2 cellular contexts compared by ENCODE assay signal in genomic region chr11:2319791-2320481, GRCh38.
TF ChIP-seq lines count a peak whose summit lies in the region.

No MANE protein-coding gene starts in this region.

TF ChIP-seq in liver, 16 proteins besides CTCF, POLR2A, EP300 and RAD21:
- TF ChIP-seq HNF4A (conservative IDR thresholded peaks at IDR 0.05) (peak in 1 of 2 donors; percentile 63), SP1 (IDR thresholded peaks at IDR 0.05) (no peak)

TF ChIP-seq in HepG2, 621 proteins besides CTCF, POLR2A, EP300 and RAD21:
- TF ChIP-seq, protein P1, sequence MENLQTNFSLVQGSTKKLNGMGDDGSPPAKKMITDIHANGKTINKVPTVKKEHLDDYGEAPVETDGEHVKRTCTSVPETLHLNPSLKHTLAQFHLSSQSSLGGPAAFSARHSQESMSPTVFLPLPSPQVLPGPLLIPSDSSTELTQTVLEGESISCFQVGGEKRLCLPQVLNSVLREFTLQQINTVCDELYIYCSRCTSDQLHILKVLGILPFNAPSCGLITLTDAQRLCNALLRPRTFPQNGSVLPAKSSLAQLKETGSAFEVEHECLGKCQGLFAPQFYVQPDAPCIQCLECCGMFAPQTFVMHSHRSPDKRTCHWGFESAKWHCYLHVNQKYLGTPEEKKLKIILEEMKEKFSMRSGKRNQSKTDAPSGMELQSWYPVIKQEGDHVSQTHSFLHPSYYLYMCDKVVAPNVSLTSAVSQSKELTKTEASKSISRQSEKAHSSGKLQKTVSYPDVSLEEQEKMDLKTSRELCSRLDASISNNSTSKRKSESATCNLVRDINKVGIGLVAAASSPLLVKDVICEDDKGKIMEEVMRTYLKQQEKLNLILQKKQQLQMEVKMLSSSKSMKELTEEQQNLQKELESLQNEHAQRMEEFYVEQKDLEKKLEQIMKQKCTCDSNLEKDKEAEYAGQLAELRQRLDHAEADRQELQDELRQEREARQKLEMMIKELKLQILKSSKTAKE (CRISPR knock-in tag; IDR thresholded peaks at IDR 0.05; ENCODE audit: borderline replicate concordance) = no peak
- TF ChIP-seq, protein P2, sequence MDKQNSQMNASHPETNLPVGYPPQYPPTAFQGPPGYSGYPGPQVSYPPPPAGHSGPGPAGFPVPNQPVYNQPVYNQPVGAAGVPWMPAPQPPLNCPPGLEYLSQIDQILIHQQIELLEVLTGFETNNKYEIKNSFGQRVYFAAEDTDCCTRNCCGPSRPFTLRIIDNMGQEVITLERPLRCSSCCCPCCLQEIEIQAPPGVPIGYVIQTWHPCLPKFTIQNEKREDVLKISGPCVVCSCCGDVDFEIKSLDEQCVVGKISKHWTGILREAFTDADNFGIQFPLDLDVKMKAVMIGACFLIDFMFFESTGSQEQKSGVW (CRISPR knock-in tag; IDR thresholded peaks at IDR 0.05; ENCODE audit: borderline replicate concordance) = no peak
- TF ChIP-seq CERS6 (CRISPR knock-in tag; IDR thresholded peaks at IDR 0.05) (no peak), ZNF292 (CRISPR knock-in tag; IDR thresholded peaks at IDR 0.05; ENCODE audit: borderline replicate concordance, low read depth) (no peak), CEBPB (IDR thresholded peaks at IDR 0.05; ENCODE audit: borderline replicate concordance, low read depth, low read length) (no peak), FOXC1 (CRISPR knock-in tag; IDR thresholded peaks at IDR 0.05; ENCODE audit: borderline replicate concordance) (no peak), CHD4 (IDR thresholded peaks at IDR 0.05; ENCODE audit: borderline replicate concordance, low read length) (no peak), ZNF747 (CRISPR knock-in tag; IDR thresholded peaks at IDR 0.05; ENCODE audit: borderline replicate concordance) (no peak), NR1H2 (CRISPR knock-in tag; IDR thresholded peaks at IDR 0.05; ENCODE audit: borderline replicate concordance, low read depth) (no peak), ZNF367 (CRISPR knock-in tag; IDR thresholded peaks at IDR 0.05; ENCODE audit: borderline replicate concordance) (no peak), ARID4A (CRISPR knock-in tag; IDR thresholded peaks at IDR 0.05; ENCODE audit: borderline replicate concordance) (no peak), ZNF329 (CRISPR knock-in tag; IDR thresholded peaks at IDR 0.05; ENCODE audit: low read depth) (no peak), HOXA3 (CRISPR knock-in tag; IDR thresholded peaks at IDR 0.05) (no peak), ZNF280B (CRISPR knock-in tag; IDR thresholded peaks at IDR 0.05; ENCODE audit: borderline replicate concordance) (no peak), TP53 (CRISPR knock-in tag; conservative IDR thresholded peaks at IDR 0.05) (no peak)
- TF ChIP-seq, protein P3, sequence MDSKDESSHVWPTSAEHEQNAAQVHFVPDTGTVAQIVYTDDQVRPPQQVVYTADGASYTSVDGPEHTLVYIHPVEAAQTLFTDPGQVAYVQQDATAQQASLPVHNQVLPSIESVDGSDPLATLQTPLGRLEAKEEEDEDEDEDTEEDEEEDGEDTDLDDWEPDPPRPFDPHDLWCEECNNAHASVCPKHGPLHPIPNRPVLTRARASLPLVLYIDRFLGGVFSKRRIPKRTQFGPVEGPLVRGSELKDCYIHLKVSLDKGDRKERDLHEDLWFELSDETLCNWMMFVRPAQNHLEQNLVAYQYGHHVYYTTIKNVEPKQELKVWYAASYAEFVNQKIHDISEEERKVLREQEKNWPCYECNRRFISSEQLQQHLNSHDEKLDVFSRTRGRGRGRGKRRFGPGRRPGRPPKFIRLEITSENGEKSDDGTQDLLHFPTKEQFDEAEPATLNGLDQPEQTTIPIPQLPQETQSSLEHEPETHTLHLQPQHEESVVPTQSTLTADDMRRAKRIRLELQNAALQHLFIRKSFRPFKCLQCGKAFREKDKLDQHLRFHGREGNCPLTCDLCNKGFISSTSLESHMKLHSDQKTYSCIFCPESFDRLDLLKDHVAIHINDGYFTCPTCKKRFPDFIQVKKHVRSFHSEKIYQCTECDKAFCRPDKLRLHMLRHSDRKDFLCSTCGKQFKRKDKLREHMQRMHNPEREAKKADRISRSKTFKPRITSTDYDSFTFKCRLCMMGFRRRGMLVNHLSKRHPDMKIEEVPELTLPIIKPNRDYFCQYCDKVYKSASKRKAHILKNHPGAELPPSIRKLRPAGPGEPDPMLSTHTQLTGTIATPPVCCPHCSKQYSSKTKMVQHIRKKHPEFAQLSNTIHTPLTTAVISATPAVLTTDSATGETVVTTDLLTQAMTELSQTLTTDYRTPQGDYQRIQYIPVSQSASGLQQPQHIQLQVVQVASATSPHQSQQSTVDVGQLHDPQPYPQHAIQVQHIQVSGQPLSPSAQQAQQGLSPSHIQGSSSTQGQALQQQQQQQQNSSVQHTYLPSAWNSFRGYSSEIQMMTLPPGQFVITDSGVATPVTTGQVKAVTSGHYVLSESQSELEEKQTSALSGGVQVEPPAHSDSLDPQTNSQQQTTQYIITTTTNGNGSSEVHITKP (CRISPR knock-in tag; IDR thresholded peaks at IDR 0.05; ENCODE audit: low read depth) = no peak
